Comparison of ENCODE assay signal across 18 cellular contexts in the genomic region with DNA sequence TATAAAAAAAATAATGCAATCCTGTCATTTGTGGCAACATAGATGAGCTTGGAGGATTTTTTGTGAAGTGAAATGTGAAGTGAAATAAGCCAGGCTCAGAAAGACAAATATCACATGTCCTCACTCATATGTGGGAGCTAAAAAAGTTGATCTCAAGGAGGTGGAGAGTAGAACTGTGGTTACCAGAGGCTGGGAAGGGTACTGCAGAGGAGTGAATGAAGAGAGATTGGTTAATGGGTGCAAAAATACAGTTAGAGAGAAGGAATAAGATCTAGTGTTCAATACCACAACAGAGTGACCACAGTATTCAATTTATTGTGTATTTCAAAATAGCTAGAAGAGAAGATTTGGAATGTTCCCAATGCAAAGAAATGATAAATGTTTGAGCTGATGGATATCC. TPM values are rescaled to one million over a fixed set of nuclear protein-coding genes. Genes with fewer than 3 reads are reported as not detected.
DNase-seq lines count a peak whose midpoint lies in the region; ATAC-seq and TF ChIP-seq lines count a peak whose summit lies in the region.
"Had no signal": no experiment of that assay in that cellular context is flagged by ENCODE, and none has a peak within 500 bp of the region (broad histone marks: within the 10 kb centered on the region; RNA-seq: fewer than 3 reads in every experiment).

No MANE protein-coding gene starts in this region.

- ATAC-seq in GM19468 (IDR thresholded peaks at IDR 0.05; ENCODE audit: extremely low read depth, unreplicated experiment) (peak; percentile 29), right cardiac atrium (no peak)
- peak; percentile 42 for ATAC-seq in activated CD8-positive, alpha-beta T cell treated with anti-CD3 and anti-CD28 coated beads for 36 hours
- ATAC-seq: Right ventricle myocardium inferior had no signal

- POLR2A ChIA-PET in activated CD8-positive, alpha-beta T cell treated with anti-CD3 and anti-CD28 coated beads for 36 hours (lab: Charles Lee), result no interaction called here

- H3K4me3 ChIP-seq in fibroblast of the aortic adventitia (ENCODE audit: low read depth, low read length) (no peak overlapping the region), right cardiac atrium (ENCODE audit: low read length) (no peak overlapping the region)
- H3K4me3 ChIP-seq: GM23248, Peyer's patch had no signal

- H3K27me3 ChIP-seq in right cardiac atrium (ENCODE audit: control insufficient read depth, insufficient read depth), result no peaks in the 10 kb centered on the region
- H3K27me3 ChIP-seq: Peyer's patch had no signal

- no peak overlapping the region for H3K27ac Mint-ChIP-seq in activated CD8-positive, alpha-beta T cell treated with anti-CD3 and anti-CD28 coated beads for 36 hours

- no peaks in the 10 kb centered on the region for H3K4me1 ChIP-seq in right cardiac atrium (ENCODE audit: control insufficient read depth, insufficient read depth, low read length)
- H3K4me1 ChIP-seq: Caco-2, Peyer's patch had no signal

- TF ChIP-seq CTCF in activated CD8-positive, alpha-beta T cell treated with anti-CD3 and anti-CD28 coated beads for 36 hours (IDR thresholded peaks at IDR 0.05), result no peak
- TF ChIP-seq CTCF in fibroblast of the aortic adventitia (IDR thresholded peaks at IDR 0.05; ENCODE audit: insufficient read depth, low read length), result peak; percentile 13

- H3K4me3 Mint-ChIP-seq in activated CD8-positive, alpha-beta T cell treated with anti-CD3 and anti-CD28 coated beads for 36 hours, result no peak overlapping the region

- DNase-seq in DMS114 treated with DMSO at 0.1 percent for 48 hours (lab: John Stamatoyannopoulos, UW; ENCODE audit: unreplicated experiment) (peak; percentile 14), fibroblast of the aortic adventitia (ENCODE audit: low read depth) (no peak), right cardiac atrium (no peak), CD1c-positive myeloid dendritic cell (ENCODE audit: extremely low spot score) (no peak), kidney tubule cell (ENCODE audit: low spot score) (no peak), occipital lobe (lab: John Stamatoyannopoulos, UW) (no peak)
- no peak for DNase-seq in activated CD8-positive, alpha-beta T cell treated with anti-CD3 and anti-CD28 coated beads for 36 hours
- DNase-seq: NCI-H1048 had no signal

- no peaks in the 10 kb centered on the region for H3K9me3 Mint-ChIP-seq in activated CD8-positive, alpha-beta T cell treated with anti-CD3 and anti-CD28 coated beads for 36 hours

- CTCF ChIA-PET in activated CD8-positive, alpha-beta T cell treated with anti-CD3 and anti-CD28 coated beads for 36 hours (lab: Charles Lee), result interaction anchor here (0.6 to 3.8 kb wide), 6 partner anchors 10 to 254 kb away, joined by 3 to 50 read pairs (median 7); a partner anchor contains a TSS

- H3K36me3 Mint-ChIP-seq in activated CD8-positive, alpha-beta T cell treated with anti-CD3 and anti-CD28 coated beads for 36 hours (ENCODE audit: low read depth), result peaks cover 2% of the 10 kb centered on the region

- peaks cover 6% of the 10 kb centered on the region for H3K4me1 Mint-ChIP-seq in activated CD8-positive, alpha-beta T cell treated with anti-CD3 and anti-CD28 coated beads for 36 hours (ENCODE audit: low read depth)

- H3K27ac ChIP-seq in right cardiac atrium (ENCODE audit: low read length), result no peak overlapping the region
- H3K27ac ChIP-seq: C4-2B, GM23248, Peyer's patch had no signal

- H3K27me3 Mint-ChIP-seq in activated CD8-positive, alpha-beta T cell treated with anti-CD3 and anti-CD28 coated beads for 36 hours, result no peaks in the 10 kb centered on the region

- intact Hi-C loops in activated CD8-positive, alpha-beta T cell treated with anti-CD3 and anti-CD28 coated beads for 36 hours (cut with micrococcal nuclease), result loop anchor here (1.0 kb wide), 1 partner anchor 37 kb away; no protein-coding TSS in a partner anchor
- intact Hi-C loops in right cardiac atrium (cut with DNase I), result loop anchor here in 1 of 4 donors (1.0 kb wide), 1 partner anchor 37 kb away; no protein-coding TSS in a partner anchor

- H3K9me3 ChIP-seq in right cardiac atrium (ENCODE audit: control insufficient read depth, low read length), result no peaks in the 10 kb centered on the region
- H3K9me3 ChIP-seq: Caco-2, Peyer's patch had no signal

RNA-seq across cellular contexts. Expression of a gene that starts 13.4 kb away (rescaled TPM):
- 1 to 10 TPM; 1.5 to 2.6 TPM for total RNA-seq in activated CD8-positive, alpha-beta T cell treated with anti-CD3 and anti-CD28 coated beads for 36 hours
- total RNA-seq in fibroblast of the aortic adventitia (ENCODE audit: low replicate concordance) (0.27 and 2.4 TPM in 2 replicates), right cardiac atrium (1 to 10 TPM in 2 of 4 donors, under 1 TPM in 2; 0.49 to 1.6 (median 0.98) TPM), occipital lobe (12.0 TPM)
- 0.70 TPM for polyA plus RNA-seq in right cardiac atrium
- total RNA-seq: GM23248, MCF 10A had no signal

RNA-seq across cellular contexts. Expression of a gene that starts 22.9 kb away (rescaled TPM):
- 1 to 10 TPM; 2.0 to 3.9 TPM for total RNA-seq in activated CD8-positive, alpha-beta T cell treated with anti-CD3 and anti-CD28 coated beads for 36 hours
- total RNA-seq in fibroblast of the aortic adventitia (ENCODE audit: low replicate concordance), result 3.3 and 5.1 TPM in 2 replicates
- total RNA-seq in right cardiac atrium, result 1 to 10 TPM in 2 of 4 donors, under 1 TPM in 2; 0.40 to 1.4 (median 0.99) TPM
- polyA plus RNA-seq in right cardiac atrium, result 0.52 TPM
- 43.8 TPM for total RNA-seq in occipital lobe

RNA-seq across cellular contexts. Expression of a gene that starts 57.9 kb away (rescaled TPM):
- total RNA-seq in activated CD8-positive, alpha-beta T cell treated with anti-CD3 and anti-CD28 coated beads for 36 hours, result 1 to 10 TPM; 4.4 to 4.7 TPM
- total RNA-seq in fibroblast of the aortic adventitia (ENCODE audit: low replicate concordance) (3.6 and 12.9 TPM in 2 replicates), right cardiac atrium (10 to 100 TPM; 10.2 to 14.7 (median 12.8) TPM), occipital lobe (12.3 TPM)
- polyA plus RNA-seq in right cardiac atrium, result 7.8 TPM

RNA-seq across cellular contexts. Expression of a gene that starts 59.2 kb away (rescaled TPM):
- total RNA-seq in activated CD8-positive, alpha-beta T cell treated with anti-CD3 and anti-CD28 coated beads for 36 hours, result not detected
- not detected in 2 replicates for total RNA-seq in fibroblast of the aortic adventitia (ENCODE audit: low replicate concordance)
- total RNA-seq in right cardiac atrium, result not detected
- not detected for polyA plus RNA-seq in right cardiac atrium
- total RNA-seq in occipital lobe, result not detected
- total RNA-seq: Caco-2; GM23248; IMR-90; MCF 10A; Peyer's patch; Right ventricle myocardium inferior; SK-MEL-5; T-helper 2 cell treated with Interferon-gamma antibody and Interleukin-4, amounts not matched to agents 100 ng/mL and 5 ng/mL, for 36 hours had no signal
- polyA plus RNA-seq: GM23248, IMR-90 had no signal

Comparison
In these comparisons a context has a peak if more than half of its experiments do, and no peak if none do; other contexts are left out.
1. ATAC-seq: peak in GM19468 (single experiment) and activated CD8-positive, alpha-beta T cell treated with anti-CD3 and anti-CD28 coated beads for 36 hours (single experiment); none in right cardiac atrium (0 of 2).